Comparison of ENCODE assay signal across 21 cellular contexts in genomic region chr4:54077812-54078211, GRCh38. TPM values are rescaled to one million over a fixed set of nuclear protein-coding genes. Genes with fewer than 3 reads are reported as not detected.
DNase-seq lines count a peak whose midpoint lies in the region; ATAC-seq and TF ChIP-seq lines count a peak whose summit lies in the region.
"Had no signal": no experiment of that assay in that cellular context is flagged by ENCODE, and none has a peak within 500 bp of the region (broad histone marks: within the 10 kb centered on the region; RNA-seq: fewer than 3 reads in every experiment).

No MANE protein-coding gene starts in this region.

- H3K9me3 ChIP-seq in psoas muscle = no peaks in the 10 kb centered on the region
- H3K9me3 ChIP-seq: left lung had no signal

- H3K4me1 ChIP-seq in ACC112 (ENCODE audit: control insufficient read depth, insufficient read depth, low read length, unreplicated experiment) (peaks cover 67% of the 10 kb centered on the region), psoas muscle (peaks cover 3% of the 10 kb centered on the region)
- H3K4me1 ChIP-seq: left lung had no signal

- peak overlapping the region; percentile 50; the same call in 1 of the 2 replicates for H3K4me3 Mint-ChIP-seq in HFFc6
- H3K4me3 Mint-ChIP-seq: activated CD4-positive, alpha-beta T cell treated with anti-CD3 and anti-CD28 coated beads, Interleukin-2, amount 10 ng/mL, durations not matched to agents 24 days and 14 days; activated naive CD4-positive, alpha-beta T cell treated with anti-CD3 and anti-CD28 coated beads, Interleukin-2, amount 50 U/mL, for 24 hours; CD8-positive, alpha-beta memory T cell had no signal

- peaks cover 72% of the 10 kb centered on the region for H3K4me1 Mint-ChIP-seq in HFFc6 (ENCODE audit: low read depth)
- H3K4me1 Mint-ChIP-seq: activated CD4-positive, alpha-beta T cell treated with anti-CD3 and anti-CD28 coated beads, Interleukin-2, amount 10 ng/mL, durations not matched to agents 24 days and 14 days; activated naive CD4-positive, alpha-beta T cell treated with anti-CD3 and anti-CD28 coated beads, Interleukin-2, amount 50 U/mL, for 24 hours; CD8-positive, alpha-beta memory T cell had no signal

- H3K4me3 ChIP-seq in ACC112 (ENCODE audit: low read depth, low read length) (peak overlapping the region; percentile 46; the same call in 1 of the 2 replicates), psoas muscle (no peak overlapping the region)
- H3K4me3 ChIP-seq: left lung, SK-N-MC had no signal

- H3K36me3 ChIP-seq in ACC112 (ENCODE audit: insufficient read depth, low read length) (no peaks in the 10 kb centered on the region), psoas muscle (ENCODE audit: insufficient read depth in 1 of 2, low read depth in 1 of 2) (no peaks in the 10 kb centered on the region)
- H3K36me3 ChIP-seq: left lung had no signal

- peak overlapping the region; percentile 74 for H3K27ac Mint-ChIP-seq in HFFc6
- H3K27ac Mint-ChIP-seq: activated CD4-positive, alpha-beta T cell treated with anti-CD3 and anti-CD28 coated beads, Interleukin-2, amount 10 ng/mL, durations not matched to agents 24 days and 14 days; activated naive CD4-positive, alpha-beta T cell treated with anti-CD3 and anti-CD28 coated beads, Interleukin-2, amount 50 U/mL, for 24 hours; CD8-positive, alpha-beta memory T cell had no signal

- no peak for DNase-seq in HFFc6
- DNase-seq in fibroblast of peridontal ligament (ENCODE audit: extremely low read depth) = peak; percentile 50
- DNase-seq in T-helper 9 cell = no peak
- no peak for DNase-seq in psoas muscle
- DNase-seq in H4 (ENCODE audit: low spot score) = no peak
- DNase-seq: caudate nucleus; CD8-positive, alpha-beta memory T cell; DMS79 treated with DMSO at 0.1 percent for 48 hours; left lung; NCI-H2029; NCI-H524; nucleus accumbens; stimulated activated CD4-positive, alpha-beta T cell treated with anti-CD3 and anti-CD28 coated beads, Interleukin-2, amount 100 ng/mL, for 24 hours; substantia nigra had no signal

- intact Hi-C loops in psoas muscle (cut with DNase I) = no loop called here

- H3K79me2 ChIP-seq in ACC112 (ENCODE audit: control insufficient read depth, insufficient read depth, low read length, unreplicated experiment) = no peaks in the 10 kb centered on the region

- no peaks in the 10 kb centered on the region for H3K27me3 ChIP-seq in ACC112 (ENCODE audit: insufficient read depth, low read length)
- no peaks in the 10 kb centered on the region for H3K27me3 ChIP-seq in psoas muscle (ENCODE audit: insufficient read depth in 3 of 3, low read length in 2 of 3)
- H3K27me3 ChIP-seq: left lung had no signal

- TF ChIP-seq CTCF in HFFc6 (IDR thresholded peaks at IDR 0.05) = no peak
- TF ChIP-seq CTCF in psoas muscle (IDR thresholded peaks at IDR 0.05) = no peak

- H3K36me3 Mint-ChIP-seq in HFFc6 (ENCODE audit: low read depth) = no peaks in the 10 kb centered on the region
- H3K36me3 Mint-ChIP-seq: CD8-positive, alpha-beta memory T cell had no signal

- ATAC-seq in SK-N-SH treated with all-trans-retinoic acid at 6 μM for 48 hours = peak; percentile 34
- no peak for ATAC-seq in psoas muscle
- ATAC-seq in GM18498 (IDR thresholded peaks at IDR 0.05; ENCODE audit: unreplicated experiment) = no peak
- ATAC-seq: left lung, sciatic nerve had no signal

- H2AFZ ChIP-seq in ACC112 (ENCODE audit: low read length, unreplicated experiment) = no peak overlapping the region

- no peaks in the 10 kb centered on the region for H3K9me3 Mint-ChIP-seq in HFFc6
- H3K9me3 Mint-ChIP-seq: activated CD4-positive, alpha-beta T cell treated with anti-CD3 and anti-CD28 coated beads, Interleukin-2, amount 10 ng/mL, durations not matched to agents 24 days and 14 days; activated naive CD4-positive, alpha-beta T cell treated with anti-CD3 and anti-CD28 coated beads, Interleukin-2, amount 50 U/mL, for 24 hours; CD8-positive, alpha-beta memory T cell had no signal

- H3K27ac ChIP-seq in ACC112 (ENCODE audit: low read depth, low read length) (peak overlapping the region; percentile 52), psoas muscle (no peak overlapping the region)
- H3K27ac ChIP-seq: left lung, SK-N-MC had no signal

- WGBS in psoas muscle, 3 donors = 91 to 96% (median 95%) methylated on average over 1 of the region's 1 CpG

- H3K27me3 Mint-ChIP-seq in HFFc6 (ENCODE audit: insufficient read depth) = no peaks in the 10 kb centered on the region

TF ChIP-seq in SK-N-SH treated with all-trans-retinoic acid at 6 μM for 48 hours, 23 proteins besides CTCF, POLR2A, EP300 and RAD21:
- TF ChIP-seq, protein P1, sequence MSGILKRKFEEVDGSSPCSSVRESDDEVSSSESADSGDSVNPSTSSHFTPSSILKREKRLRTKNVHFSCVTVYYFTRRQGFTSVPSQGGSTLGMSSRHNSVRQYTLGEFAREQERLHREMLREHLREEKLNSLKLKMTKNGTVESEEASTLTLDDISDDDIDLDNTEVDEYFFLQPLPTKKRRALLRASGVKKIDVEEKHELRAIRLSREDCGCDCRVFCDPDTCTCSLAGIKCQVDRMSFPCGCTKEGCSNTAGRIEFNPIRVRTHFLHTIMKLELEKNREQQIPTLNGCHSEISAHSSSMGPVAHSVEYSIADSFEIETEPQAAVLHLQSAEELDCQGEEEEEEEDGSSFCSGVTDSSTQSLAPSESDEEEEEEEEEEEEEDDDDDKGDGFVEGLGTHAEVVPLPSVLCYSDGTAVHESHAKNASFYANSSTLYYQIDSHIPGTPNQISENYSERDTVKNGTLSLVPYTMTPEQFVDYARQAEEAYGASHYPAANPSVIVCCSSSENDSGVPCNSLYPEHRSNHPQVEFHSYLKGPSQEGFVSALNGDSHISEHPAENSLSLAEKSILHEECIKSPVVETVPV (CRISPR knock-in tag; IDR thresholded peaks at IDR 0.05) = no peak
- TF ChIP-seq CREB5 (CRISPR knock-in tag; IDR thresholded peaks at IDR 0.05; ENCODE audit: low read depth) (0 out of 2 replicates have a peak, but pooled peaks have one; percentile 13), TCF4 (CRISPR knock-in tag; IDR thresholded peaks at IDR 0.05; ENCODE audit: borderline replicate concordance) (no peak), ISL1 (CRISPR knock-in tag; IDR thresholded peaks at IDR 0.05) (peak; percentile 35), PATZ1 (CRISPR knock-in tag; IDR thresholded peaks at IDR 0.05; ENCODE audit: borderline replicate concordance) (no peak), ZNF8 (CRISPR knock-in tag; IDR thresholded peaks at IDR 0.05) (no peak), ZNF565 (CRISPR knock-in tag; conservative IDR thresholded peaks at IDR 0.05; ENCODE audit: low read depth) (no peak)
TF ChIP-seq in SK-N-SH treated with all-trans-retinoic acid at 6 μM for 48 hours: peak in this region for 2.

RNA-seq across cellular contexts. Expression of gene CHIC2, which starts 13.4 kb away (rescaled TPM):
- total RNA-seq in HFFc6 (2021; fragmentation: NEBNext Ultra II Directional; extraction: Animal tissue kit (Norgen Biotek cat#: 25700)) = 10 to 100 TPM; 23.5 to 30.2 (median 27.5) TPM
- total RNA-seq in psoas muscle = 10 to 100 TPM in 2 of 4 donors, 1 to 10 TPM in 2; 8.6 to 11.1 (median 9.8) TPM
- polyA plus RNA-seq in psoas muscle = 10 to 100 TPM in 2 of 3 donors, 1 to 10 TPM in 1; 9.1 to 17.4 (median 11.2) TPM
- 17.7 and 23.8 TPM in 2 replicates for total RNA-seq in H4 (2014; rRNA removed; shearing (Covaris generic))

RNA-seq across cellular contexts. Expression of gene GSX2, which starts 22.2 kb away (rescaled TPM):
- not detected for total RNA-seq in HFFc6 (2021; fragmentation: NEBNext Ultra II Directional; extraction: Animal tissue kit (Norgen Biotek cat#: 25700))
- total RNA-seq in psoas muscle = not detected
- not detected for polyA plus RNA-seq in psoas muscle
- not detected in 2 replicates for total RNA-seq in H4 (2014; rRNA removed; shearing (Covaris generic))
- total RNA-seq: activated CD4-positive, alpha-beta T cell treated with anti-CD3 and anti-CD28 coated beads, Interleukin-2, amount 10 ng/mL, durations not matched to agents 24 days and 14 days; CD8-positive, alpha-beta memory T cell; left lung had no signal
- polyA plus RNA-seq: CD8-positive, alpha-beta memory T cell had no signal
